In the genomic region with DNA sequence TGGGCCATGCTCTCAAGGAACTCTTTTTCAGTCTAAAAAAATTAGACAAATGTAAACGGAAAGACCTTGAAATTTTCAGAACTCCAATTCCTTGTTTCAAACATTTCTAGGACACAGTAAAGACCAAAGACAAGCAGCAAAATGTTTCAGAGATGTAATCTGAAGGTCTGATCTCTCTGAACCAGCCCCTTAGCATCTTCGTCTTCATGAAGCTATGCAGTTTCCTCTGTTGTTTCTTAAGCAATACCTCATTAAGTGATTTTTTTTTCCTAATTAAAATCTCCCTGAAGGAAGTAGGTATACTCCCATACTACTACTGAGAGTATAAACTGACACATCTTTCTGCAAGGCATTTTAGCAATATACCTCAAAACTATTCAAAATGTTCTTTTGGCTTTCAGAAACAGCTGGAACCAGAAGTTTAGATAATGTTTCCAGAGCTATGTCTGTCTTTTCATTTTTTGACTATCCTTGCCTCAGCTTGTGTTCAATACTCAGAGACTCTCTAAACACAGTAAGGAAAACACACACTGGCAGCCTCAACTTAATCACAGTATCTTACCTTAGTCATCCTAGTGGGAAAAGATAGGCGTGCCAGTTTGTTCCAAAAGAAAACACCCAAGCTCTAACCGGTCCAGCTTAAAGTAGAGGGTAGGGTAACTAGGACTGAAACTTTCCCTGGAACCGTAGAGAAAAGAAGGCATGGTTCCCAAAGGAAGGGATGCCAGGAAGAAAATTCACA, we compare ENCODE assay signal across 2 cellular contexts.
TF ChIP-seq lines count a peak whose summit lies in the region.

No MANE protein-coding gene starts in this region.

TF ChIP-seq in A549, 52 proteins besides CTCF, POLR2A, EP300 and RAD21:
- TF ChIP-seq HOXA7 (CRISPR knock-in tag; IDR thresholded peaks at IDR 0.05) (no peak), REST (IDR thresholded peaks at IDR 0.05) (no peak), CHD2 (IDR thresholded peaks at IDR 0.05; ENCODE audit: low read length, partially characterized antibody) (no peak), PHF8 (IDR thresholded peaks at IDR 0.05; ENCODE audit: borderline replicate concordance, low read depth) (no peak), TFCP2L1 (CRISPR knock-in tag; IDR thresholded peaks at IDR 0.05) (no peak), CBX2 (IDR thresholded peaks at IDR 0.05; ENCODE audit: borderline replicate concordance, low read depth) (no peak), EHMT2 (IDR thresholded peaks at IDR 0.05; ENCODE audit: low read depth) (no peak), RCOR1 (IDR thresholded peaks at IDR 0.05; ENCODE audit: low read depth, low read length) (no peak), NR3C1 (IDR thresholded peaks at IDR 0.05) (no peak), USF2 (IDR thresholded peaks at IDR 0.05) (no peak), HEYL (CRISPR knock-in tag; IDR thresholded peaks at IDR 0.05) (no peak), CEBPB (IDR thresholded peaks at IDR 0.05) (no peak), RFX5 (IDR thresholded peaks at IDR 0.05) (no peak), BCL3 (IDR thresholded peaks at IDR 0.05) (no peak), GATA3 (IDR thresholded peaks at IDR 0.05; ENCODE audit: borderline replicate concordance) (no peak), HDAC2 (IDR thresholded peaks at IDR 0.05) (no peak), MAZ (IDR thresholded peaks at IDR 0.05; ENCODE audit: borderline replicate concordance, low read depth, low read length) (no peak)
- TF ChIP-seq, protein P1, sequence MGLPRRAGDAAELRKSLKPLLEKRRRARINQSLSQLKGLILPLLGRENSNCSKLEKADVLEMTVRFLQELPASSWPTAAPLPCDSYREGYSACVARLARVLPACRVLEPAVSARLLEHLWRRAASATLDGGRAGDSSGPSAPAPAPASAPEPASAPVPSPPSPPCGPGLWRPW (IDR thresholded peaks at IDR 0.05): no peak
- TF ChIP-seq, protein P2, sequence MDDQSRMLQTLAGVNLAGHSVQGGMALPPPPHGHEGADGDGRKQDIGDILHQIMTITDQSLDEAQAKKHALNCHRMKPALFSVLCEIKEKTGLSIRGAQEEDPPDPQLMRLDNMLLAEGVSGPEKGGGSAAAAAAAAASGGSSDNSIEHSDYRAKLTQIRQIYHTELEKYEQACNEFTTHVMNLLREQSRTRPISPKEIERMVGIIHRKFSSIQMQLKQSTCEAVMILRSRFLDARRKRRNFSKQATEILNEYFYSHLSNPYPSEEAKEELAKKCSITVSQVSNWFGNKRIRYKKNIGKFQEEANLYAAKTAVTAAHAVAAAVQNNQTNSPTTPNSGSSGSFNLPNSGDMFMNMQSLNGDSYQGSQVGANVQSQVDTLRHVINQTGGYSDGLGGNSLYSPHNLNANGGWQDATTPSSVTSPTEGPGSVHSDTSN (IDR thresholded peaks at IDR 0.05): no peak
- TF ChIP-seq, protein P3, sequence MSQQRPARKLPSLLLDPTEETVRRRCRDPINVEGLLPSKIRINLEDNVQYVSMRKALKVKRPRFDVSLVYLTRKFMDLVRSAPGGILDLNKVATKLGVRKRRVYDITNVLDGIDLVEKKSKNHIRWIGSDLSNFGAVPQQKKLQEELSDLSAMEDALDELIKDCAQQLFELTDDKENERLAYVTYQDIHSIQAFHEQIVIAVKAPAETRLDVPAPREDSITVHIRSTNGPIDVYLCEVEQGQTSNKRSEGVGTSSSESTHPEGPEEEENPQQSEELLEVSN (IDR thresholded peaks at IDR 0.05; ENCODE audit: borderline replicate concordance, low read depth): no peak
TF ChIP-seq in A549: peak in this region for 0.

TF ChIP-seq in K562, 482 proteins besides CTCF, POLR2A, EP300 and RAD21:
- peak; percentile 38 for TF ChIP-seq CBX8 (IDR thresholded peaks at IDR 0.05; ENCODE audit: borderline replicate concordance, extremely low read depth, low read depth, low read length, poor library complexity, severe bottlenecking)
- TF ChIP-seq, protein P4, sequence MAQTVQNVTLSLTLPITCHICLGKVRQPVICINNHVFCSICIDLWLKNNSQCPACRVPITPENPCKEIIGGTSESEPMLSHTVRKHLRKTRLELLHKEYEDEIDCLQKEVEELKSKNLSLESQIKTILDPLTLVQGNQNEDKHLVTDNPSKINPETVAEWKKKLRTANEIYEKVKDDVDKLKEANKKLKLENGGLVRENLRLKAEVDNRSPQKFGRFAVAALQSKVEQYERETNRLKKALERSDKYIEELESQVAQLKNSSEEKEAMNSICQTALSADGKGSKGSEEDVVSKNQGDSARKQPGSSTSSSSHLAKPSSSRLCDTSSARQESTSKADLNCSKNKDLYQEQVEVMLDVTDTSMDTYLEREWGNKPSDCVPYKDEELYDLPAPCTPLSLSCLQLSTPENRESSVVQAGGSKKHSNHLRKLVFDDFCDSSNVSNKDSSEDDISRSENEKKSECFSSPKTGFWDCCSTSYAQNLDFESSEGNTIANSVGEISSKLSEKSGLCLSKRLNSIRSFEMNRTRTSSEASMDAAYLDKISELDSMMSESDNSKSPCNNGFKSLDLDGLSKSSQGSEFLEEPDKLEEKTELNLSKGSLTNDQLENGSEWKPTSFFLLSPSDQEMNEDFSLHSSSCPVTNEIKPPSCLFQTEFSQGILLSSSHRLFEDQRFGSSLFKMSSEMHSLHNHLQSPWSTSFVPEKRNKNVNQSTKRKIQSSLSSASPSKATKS (CRISPR knock-in tag; IDR thresholded peaks at IDR 0.05): no peak
